In the genomic region with DNA sequence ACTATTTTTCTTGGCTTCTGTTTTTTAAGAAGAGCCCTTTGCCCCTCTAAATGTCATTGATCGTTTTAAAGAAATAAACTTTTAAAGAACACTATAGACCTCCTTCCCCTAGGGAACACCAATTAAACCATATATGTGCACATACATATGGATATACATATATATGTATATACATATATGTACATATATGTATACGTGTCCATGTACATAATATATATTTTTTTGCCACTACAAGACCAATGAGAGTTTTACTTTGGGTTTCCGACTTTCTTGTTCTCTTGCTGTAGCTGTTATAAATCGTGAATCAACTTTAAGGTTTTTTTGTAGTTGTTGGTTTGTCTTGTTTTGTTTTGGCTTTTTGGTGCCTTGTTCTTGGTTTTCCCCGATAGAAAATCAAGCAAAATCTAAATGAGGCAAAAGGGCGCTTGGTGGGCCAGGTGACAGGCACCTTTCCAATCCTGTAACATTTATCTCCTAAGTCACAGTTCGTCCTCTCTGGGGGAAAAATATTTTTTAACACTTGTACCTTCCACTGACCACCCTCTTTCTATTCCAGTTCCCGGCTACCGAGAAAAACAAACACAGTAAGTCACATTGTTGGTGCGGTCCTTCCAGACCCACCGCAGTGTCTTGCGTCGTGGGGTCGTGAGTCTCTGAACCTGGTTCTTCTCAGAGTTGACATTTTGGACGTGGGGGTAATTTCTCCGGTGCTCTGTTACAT, we compare ENCODE assay signal across 1 cellular context.
A peak's percentile ranks its signal among the peaks of the same experiment; 100 is the strongest.
TF ChIP-seq lines count a peak whose summit lies in the region.

No MANE protein-coding gene starts in this region.

TF ChIP-seq in neural cell, 6 proteins besides CTCF, POLR2A, EP300 and RAD21:
- TF ChIP-seq MXI1 (conservative IDR thresholded peaks at IDR 0.05; ENCODE audit: poor library complexity, severe bottlenecking) (no peak), POLR2AphosphoS5 (IDR thresholded peaks at IDR 0.05) (peak; percentile 65)
